ENCODE assay signal across 20 cellular contexts in the genomic region with DNA sequence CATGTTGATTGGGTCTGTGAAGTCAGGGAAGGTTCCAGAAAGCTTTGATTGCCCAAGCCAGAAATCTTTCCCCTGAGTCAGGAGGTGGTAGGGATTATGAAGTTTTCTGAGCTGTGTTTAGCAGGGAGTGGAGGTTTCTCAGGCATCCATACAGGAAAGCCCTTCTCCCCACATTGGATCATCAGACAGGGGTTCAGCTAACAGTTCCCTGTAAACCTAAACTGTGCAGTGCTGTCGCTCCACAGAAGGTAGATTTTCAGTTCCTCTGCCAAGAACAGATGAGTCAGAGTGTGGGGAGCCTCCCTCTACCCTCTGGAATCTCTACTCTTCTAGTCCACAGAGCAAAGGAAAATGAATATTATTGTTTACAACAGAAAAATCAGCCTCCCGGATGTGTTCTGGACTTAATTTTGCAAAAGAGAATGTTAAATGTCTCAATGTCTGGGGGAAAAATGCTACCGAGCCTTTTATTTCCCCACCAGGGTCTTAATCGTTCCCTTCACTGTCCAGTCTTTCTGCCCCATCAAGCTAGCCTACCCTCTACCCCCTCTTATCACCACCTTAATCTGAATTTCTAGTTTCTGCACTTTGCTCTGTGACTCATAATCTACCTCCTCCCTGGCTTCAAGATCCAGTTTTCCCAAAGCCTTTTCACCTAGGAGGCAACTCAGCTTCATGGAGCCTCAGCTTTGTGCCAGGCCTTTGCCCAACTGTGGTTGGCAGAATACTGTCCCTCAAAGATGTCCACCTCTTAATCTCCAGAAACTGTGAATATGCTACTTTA.
DNase-seq lines count a peak whose midpoint lies in the region; ATAC-seq, FAIRE-seq and TF ChIP-seq lines count a peak whose summit lies in the region.
"Had no signal": no experiment of that assay in that cellular context is flagged by ENCODE, and none has a peak within 500 bp of the region (broad histone marks: within the 10 kb centered on the region; RNA-seq: fewer than 3 reads in every experiment).

No MANE protein-coding gene starts in this region.

- peak in 3 of 4 donors; percentile 31 to 68 (median 56) for ATAC-seq in pancreas

- intact Hi-C loops in pancreas (cut with DNase I): no loop called here

- no peaks in the 10 kb centered on the region for H3K27me3 ChIP-seq in pancreas
- H3K27me3 ChIP-seq: cardiac muscle cell had no signal

- CTCF ChIA-PET in RWPE1 (lab: Yijun Ruan, JAX): no interaction called here

- TF ChIP-seq CTCF in RWPE1 (conservative IDR thresholded peaks at IDR 0.05; ENCODE audit: low read depth) (no peak), pancreas (IDR thresholded peaks at IDR 0.05) (no peak)

- peak; percentile 76 for DNase-seq in Daoy (ENCODE audit: low read depth)
- peak; percentile 65 for DNase-seq in RWPE1 (ENCODE audit: low spot score)
- DNase-seq in fibroblast of gingiva (ENCODE audit: low read depth): peak; percentile 61
- no peak for DNase-seq in pancreas
- no peak for DNase-seq in DMS 273 (lab: John Stamatoyannopoulos, UW; ENCODE audit: unreplicated experiment)
- no peak for DNase-seq in NK-92 treated with Interleukin-12 subunit alpha and Interleukin-12 subunit beta, amount 100 ng/mL, for 24 hours (lab: John Stamatoyannopoulos, UW)
- no peak for DNase-seq in NCI-H2107 treated with DMSO at 0.1 percent for 48 hours (lab: John Stamatoyannopoulos, UW; ENCODE audit: unreplicated experiment)
- DNase-seq in NCI-H1694 treated with DMSO at 0.1 percent for 48 hours (lab: John Stamatoyannopoulos, UW): no peak
- DNase-seq: activated CD4-positive, alpha-beta T cell treated with anti-CD3 and anti-CD28 coated beads, Interleukin-2, amount 50 U/mL, for 4 hours; activated naive CD4-positive, alpha-beta T cell treated with anti-CD3 and anti-CD28 coated beads, Interleukin-2, amount 50 U/mL, for 16 hours; activated T-cell treated with anti-CD3 and anti-CD28 coated beads, Interleukin-2, amount 50 U/mL, for 1 hour; Caco-2; foreskin melanocyte; NCI-H187; OCI-M1; stimulated activated naive CD4-positive, alpha-beta T cell had no signal

- POLR2A ChIA-PET in RWPE1 (lab: Yijun Ruan, JAX; ENCODE audit: low non-redundant PET): interaction anchor here (0.6 kb wide), 1 partner anchor 36 kb away, joined by 3 read pairs; no protein-coding TSS in a partner anchor

- H3K36me3 ChIP-seq in pancreas: no peaks in the 10 kb centered on the region
- H3K36me3 ChIP-seq: cardiac muscle cell, prostate gland had no signal

- FAIRE-seq in pancreas (lab: Jason Lieb, UNC): no peak

- H3K4me3 ChIP-seq in pancreas: no peak overlapping the region
- H3K4me3 ChIP-seq: cardiac muscle cell, prostate gland, SK-N-MC had no signal

- H3K27ac ChIP-seq in RWPE1: peak overlapping the region; percentile 63; the same call in 1 of the 2 replicates
- no peak overlapping the region for H3K27ac ChIP-seq in pancreas
- H3K27ac ChIP-seq: cardiac muscle cell, HL-60, SK-N-MC had no signal

- no peaks in the 10 kb centered on the region for H3K4me1 ChIP-seq in pancreas
- H3K4me1 ChIP-seq: Caco-2, prostate gland had no signal

- H3K9me3 ChIP-seq in pancreas: no peaks in the 10 kb centered on the region
- H3K9me3 ChIP-seq: Caco-2, prostate gland had no signal

- 53 to 60% methylated on average over 4 of the region's 4 CpGs for WGBS in pancreas, 2 donors

Comparison
In these comparisons a context has a peak if more than half of its experiments do, and no peak if none do; other contexts are left out.
1. DNase-seq: peak in Daoy (single experiment), RWPE1 (single experiment) and fibroblast of gingiva (single experiment); none in pancreas (0 of 6), DMS 273 (single experiment), NK-92 treated with Interleukin-12 subunit alpha and Interleukin-12 subunit beta, amount 100 ng/mL, for 24 hours (single experiment), NCI-H2107 treated with DMSO at 0.1 percent for 48 hours (single experiment) and NCI-H1694 treated with DMSO at 0.1 percent for 48 hours (single experiment).